Comparison of ENCODE assay signal across 8 cellular contexts in the genomic region with DNA sequence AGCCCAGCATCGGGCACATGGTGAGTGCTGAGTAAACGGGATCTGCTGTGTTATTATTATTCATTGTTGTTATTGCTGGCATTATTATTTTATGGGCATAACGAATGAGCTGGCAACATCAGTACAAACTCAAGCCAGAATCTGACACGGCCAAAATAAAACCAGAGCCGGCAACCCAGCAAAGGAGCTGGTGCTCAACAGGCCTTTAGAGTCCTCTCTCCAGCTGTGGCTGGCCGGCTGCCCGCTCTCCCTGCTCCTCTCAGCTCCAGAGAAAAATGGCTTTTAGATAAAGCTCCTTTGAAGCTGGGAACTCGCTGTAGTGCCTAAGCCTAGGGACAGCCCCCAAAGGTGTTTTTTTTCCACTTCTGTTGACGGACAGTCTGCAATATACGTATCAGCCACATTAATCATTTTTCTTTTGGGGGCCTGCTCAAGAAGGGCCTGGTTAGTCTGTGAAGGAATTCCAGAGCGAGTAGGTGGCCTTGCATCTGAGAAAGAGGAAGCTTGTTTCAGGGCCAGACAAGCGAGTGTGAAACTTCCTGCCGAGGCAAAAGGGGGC.
DNase-seq lines count a peak whose midpoint lies in the region; ATAC-seq, FAIRE-seq and TF ChIP-seq lines count a peak whose summit lies in the region.

No MANE protein-coding gene starts in this region.

- H3K4me1 Mint-ChIP-seq in MCF 10A (ENCODE audit: insufficient read depth, unreplicated experiment) (peaks cover 6% of the 10 kb centered on the region), memory B cell (peaks cover 15% of the 10 kb centered on the region)

- in situ Hi-C loops in K562 (cut with MboI), result no loop called here

- H3K4me2 ChIP-seq in K562 (ENCODE audit: insufficient read depth, low read length), result no peak overlapping the region

- FAIRE-seq in K562 (lab: Jason Lieb, UNC) (no peak), urothelium cell line (lab: Jason Lieb, UNC) (no peak), RCC 7860 (lab: Jason Lieb, UNC) (no peak)

- H3K9me3 ChIP-seq in breast epithelium, result no peaks in the 10 kb centered on the region
- H3K9me3 ChIP-seq in K562 (replicated peaks; ENCODE audit: control insufficient read depth, insufficient read depth, low read depth, low read length), result no peaks in the 10 kb centered on the region

- H3K27ac Mint-ChIP-seq in MCF 10A (ENCODE audit: low read depth, unreplicated experiment) (no peak overlapping the region), memory B cell (peak overlapping the region; percentile 48)

- H3K9me3 Mint-ChIP-seq in MCF 10A (ENCODE audit: unreplicated experiment) (no peaks in the 10 kb centered on the region), memory B cell (no peaks in the 10 kb centered on the region)

- no peak for TF ChIP-seq CTCF in breast epithelium (IDR thresholded peaks at IDR 0.05)
- TF ChIP-seq CTCF in MCF 10A (IDR thresholded peaks at IDR 0.05; ENCODE audit: unreplicated experiment), result no peak
- no peak for TF ChIP-seq CTCF in K562 (IDR thresholded peaks at IDR 0.05 in 2 of 3, conservative IDR thresholded peaks at IDR 0.05 in 1 of 3; ENCODE audit: insufficient read depth in 2 of 3, low read depth in 1 of 3, low read length in 3 of 3)

- H3K4me1 ChIP-seq in breast epithelium, result no peaks in the 10 kb centered on the region
- no peaks in the 10 kb centered on the region for H3K4me1 ChIP-seq in K562 (replicated peaks in 1 of 2; ENCODE audit: control insufficient read depth in 2 of 2, insufficient read depth in 2 of 2, low read length in 2 of 2)

- H3K36me3 ChIP-seq in breast epithelium (no peaks in the 10 kb centered on the region), K562 (ENCODE audit: control insufficient read depth, insufficient read depth, low read length) (no peaks in the 10 kb centered on the region)

- WGBS in K562 (ENCODE audit: insufficient coverage, low coverage, missing lambda C conversion rate), result 3% methylated on average over 13 of the region's 13 CpGs

- H3K9me1 ChIP-seq in K562 (ENCODE audit: control insufficient read depth, insufficient read depth, low read length), result no peaks in the 10 kb centered on the region

- DNase-seq in breast epithelium (ENCODE audit: low spot score in 2 of 2) (no peak), MCF 10A (ENCODE audit: unreplicated experiment) (no peak), K562 (ENCODE audit: extremely low read depth in 1 of 4, low spot score in 3 of 4) (no peak), memory B cell (ENCODE audit: low spot score in 2 of 2) (peak in 1 of 2 donors; percentile 11), urothelium cell line (ENCODE audit: low spot score) (peak; percentile 49), RCC 7860 (ENCODE audit: low spot score) (no peak)
- no peak for DNase-seq in activated CD4-positive, alpha-beta T cell treated with anti-CD3 and anti-CD28 coated beads for 1 hour
- no peak for DNase-seq in stimulated activated CD4-positive, alpha-beta T cell treated with anti-CD3 and anti-CD28 coated beads, Interleukin-1b, Interleukin-23, amount 100 ng/mL, for 48 hours

- H3K4me3 Mint-ChIP-seq in MCF 10A (ENCODE audit: unreplicated experiment) (no peak overlapping the region), memory B cell (peak overlapping the region; percentile 64)

- no peak overlapping the region for H3K9ac ChIP-seq in K562 (ENCODE audit: insufficient read depth in 1 of 2, low read depth in 2 of 2, low read length in 2 of 2)

- H4K20me1 ChIP-seq in K562 (replicated peaks; ENCODE audit: control insufficient read depth, insufficient read depth, low read length), result no peaks in the 10 kb centered on the region

- H3K36me3 Mint-ChIP-seq in MCF 10A (ENCODE audit: insufficient read depth, unreplicated experiment), result peaks cover 7% of the 10 kb centered on the region
- H3K36me3 Mint-ChIP-seq in memory B cell, result peaks cover 3% of the 10 kb centered on the region

- H3K4me3 ChIP-seq in breast epithelium (peak overlapping the region; percentile 21 to 43 (median 26)), K562 (no peak overlapping the region)

- H3K27ac ChIP-seq in breast epithelium (peak overlapping the region in 1 of 2 donors; percentile 4), K562 (ENCODE audit: extremely low read depth, low read depth, low read length) (no peak overlapping the region)

- BruUV-seq in MCF 10A (replicated peaks; lab: Mats Ljungman, UMichigan) (no TSS peak), K562 (replicated peaks; lab: Mats Ljungman, UMichigan) (no TSS peak)

- H3K27me3 ChIP-seq in breast epithelium (no peaks in the 10 kb centered on the region), K562 (ENCODE audit: control insufficient read depth in 2 of 2, insufficient read depth in 2 of 2, low read length in 2 of 2) (peaks cover 9 to 13% of the 10 kb centered on the region in 2 experiments; a peak in 2 of 5 replicates)

- peak; percentile 26 for ATAC-seq in K562
- ATAC-seq in memory B cell (ENCODE audit: low read depth), result peak; percentile 59

- TF ChIP-seq EP300 in K562 (IDR thresholded peaks at IDR 0.05; ENCODE audit: low read length), result no peak

- intact Hi-C loops in breast epithelium (cut with DNase I; ENCODE audit: low total_unique reads) (no loop called here), MCF 10A (cut with micrococcal nuclease) (no loop called here), K562 (cut with micrococcal nuclease) (no loop called here)

- POLR2A ChIA-PET in MCF 10A (lab: Yijun Ruan, JAX) (no interaction called here), K562 (lab: Yijun Ruan, JAX) (interaction anchor here (0.7 to 1.4 kb wide), 2 partner anchors 9 to 233 kb away, joined by 4 read pairs; no protein-coding TSS in a partner anchor)

- TF ChIP-seq POLR2A in breast epithelium (IDR thresholded peaks at IDR 0.05) (no peak), K562 (conservative IDR thresholded peaks at IDR 0.05) (no peak)

- no peaks in the 10 kb centered on the region for H3K79me2 ChIP-seq in K562 (ENCODE audit: control insufficient read depth, insufficient read depth, low read length)

- H3K27me3 Mint-ChIP-seq in MCF 10A (ENCODE audit: insufficient read depth, unreplicated experiment) (no peaks in the 10 kb centered on the region), memory B cell (no peaks in the 10 kb centered on the region)

- no peak for TF ChIP-seq RAD21 in K562 (CRISPR knock-in tag; conservative IDR thresholded peaks at IDR 0.05 in 1 of 2, IDR thresholded peaks at IDR 0.05 in 1 of 2)

- CTCF ChIA-PET in MCF 10A (lab: Yijun Ruan, JAX), result interaction anchor here (0.6 kb wide), 1 partner anchor 50 kb away, joined by 3 read pairs; no protein-coding TSS in a partner anchor
- CTCF ChIA-PET in K562 (lab: Yijun Ruan, JAX; ENCODE audit: low intra/inter-chr PET ratio), result no interaction called here

- no peak overlapping the region for H2AFZ ChIP-seq in K562 (ENCODE audit: low read depth, low read length)

TF ChIP-seq in K562, 482 proteins besides CTCF, POLR2A, EP300 and RAD21 (continues in another document):
- TF ChIP-seq SMARCA4 (IDR thresholded peaks at IDR 0.05) (no peak), PCBP1 (IDR thresholded peaks at IDR 0.05; ENCODE audit: low read depth, low read length, poor library complexity, severe bottlenecking) (no peak), CREBBP (IDR thresholded peaks at IDR 0.05; ENCODE audit: low read depth, low read length) (no peak), NCOA4 (IDR thresholded peaks at IDR 0.05; ENCODE audit: partially characterized antibody) (no peak), CREM (IDR thresholded peaks at IDR 0.05; ENCODE audit: low read depth) (no peak), MAFK (IDR thresholded peaks at IDR 0.05; ENCODE audit: low read length) (no peak), GABPB2 (CRISPR knock-in tag; conservative IDR thresholded peaks at IDR 0.05) (no peak), ZBTB1 (CRISPR knock-in tag; IDR thresholded peaks at IDR 0.05; ENCODE audit: borderline replicate concordance, low read depth) (no peak), ZBTB8A (IDR thresholded peaks at IDR 0.05; ENCODE audit: partially characterized antibody) (no peak)
- TF ChIP-seq, protein P1, sequence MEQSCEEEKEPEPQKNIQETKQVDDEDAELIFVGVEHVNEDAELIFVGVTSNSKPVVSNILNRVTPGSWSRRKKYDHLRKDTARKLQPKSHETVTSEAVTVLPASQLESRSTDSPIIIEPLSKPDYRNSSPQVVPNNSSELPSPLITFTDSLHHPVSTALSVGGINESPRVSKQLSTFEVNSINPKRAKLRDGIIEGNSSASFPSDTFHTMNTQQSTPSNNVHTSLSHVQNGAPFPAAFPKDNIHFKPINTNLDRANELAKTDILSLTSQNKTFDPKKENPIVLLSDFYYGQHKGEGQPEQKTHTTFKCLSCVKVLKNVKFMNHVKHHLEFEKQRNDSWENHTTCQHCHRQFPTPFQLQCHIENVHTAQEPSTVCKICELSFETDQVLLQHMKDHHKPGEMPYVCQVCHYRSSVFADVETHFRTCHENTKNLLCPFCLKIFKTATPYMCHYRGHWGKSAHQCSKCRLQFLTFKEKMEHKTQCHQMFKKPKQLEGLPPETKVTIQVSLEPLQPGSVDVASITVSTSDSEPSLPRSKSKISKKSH (CRISPR knock-in tag; IDR thresholded peaks at IDR 0.05), result no peak
